In genomic region chrX:25941559-25942250, GRCh38 we compare ENCODE assay signal across 17 cellular contexts.
"Had no signal": no experiment of that assay in that cellular context is flagged by ENCODE, and none has a peak within 500 bp of the region (broad histone marks: within the 10 kb centered on the region; RNA-seq: fewer than 3 reads in every experiment).

No MANE protein-coding gene starts in this region.

- ATAC-seq: left lung; natural killer cell treated with Interleukin-12 subunit alpha and Interleukin-12 subunit beta and Interleukin-15 and Interleukin-18, amount 100 ng/mL, for 72 hours; right lobe of liver had no signal

- H3K36me3 ChIP-seq: left lung, right lobe of liver had no signal

- H3K27me3 ChIP-seq: left lung, right lobe of liver had no signal

- DNase-seq: activated B cell treated with CpG ODN at 0.5 μM for 24 hours; activated CD4-positive, alpha-beta T cell treated with anti-CD3 and anti-CD28 coated beads, Interleukin-2, amount 10 ng/mL, durations not matched to agents 24 days and 14 days; activated CD8-positive, alpha-beta memory T cell treated with anti-CD3 and anti-CD28 coated beads for 24 hours; activated T-cell treated with anti-CD3 and anti-CD28 coated beads for 4 hours; left lung; nucleus accumbens; right lobe of liver; stimulated activated CD4-positive, alpha-beta T cell treated with anti-CD3 and anti-CD28 coated beads, Interleukin-1b, Interleukin-23, amount 100 ng/mL, for 48 hours; stimulated activated naive CD4-positive, alpha-beta T cell; substantia nigra; trophoblast cell had no signal

- H3K4me1 ChIP-seq: left lung, right lobe of liver had no signal

- H3K9me3 Mint-ChIP-seq: activated CD4-positive, alpha-beta T cell treated with anti-CD3 and anti-CD28 coated beads, Interleukin-2, amount 10 ng/mL, durations not matched to agents 24 days and 14 days had no signal

- H3K4me1 Mint-ChIP-seq: activated B cell treated with CpG ODN at 0.5 μM for 24 hours; activated CD4-positive, alpha-beta T cell treated with anti-CD3 and anti-CD28 coated beads, Interleukin-2, amount 10 ng/mL, durations not matched to agents 24 days and 14 days; activated naive CD4-positive, alpha-beta T cell treated with anti-CD3 and anti-CD28 coated beads, Interleukin-2, amount 50 U/mL, for 24 hours; brain; memory B cell had no signal

- H3K36me3 Mint-ChIP-seq: activated naive CD4-positive, alpha-beta T cell treated with anti-CD3 and anti-CD28 coated beads, Interleukin-2, amount 50 U/mL, for 24 hours; brain; memory B cell; natural killer cell treated with Interleukin-12 subunit alpha and Interleukin-12 subunit beta and Interleukin-15 and Interleukin-18, amount 100 ng/mL, for 72 hours had no signal

- H3K27ac Mint-ChIP-seq: activated B cell treated with CpG ODN at 0.5 μM for 24 hours; activated CD4-positive, alpha-beta T cell treated with anti-CD3 and anti-CD28 coated beads, Interleukin-2, amount 10 ng/mL, durations not matched to agents 24 days and 14 days; activated naive CD4-positive, alpha-beta T cell treated with anti-CD3 and anti-CD28 coated beads, Interleukin-2, amount 50 U/mL, for 24 hours; activated T-helper 2 cell treated with anti-CD3 and anti-CD28 coated beads, Interferon-gamma antibody, Interleukin-2, Interleukin-4, amounts not matched to agents 10 μg/mL and 5 μg/mL and 100 μg/mL, durations not matched to agents 14 hours and 24 hours and 36 hours; brain; natural killer cell treated with Interleukin-12 subunit alpha and Interleukin-12 subunit beta and Interleukin-15 and Interleukin-18, amount 100 ng/mL, for 72 hours; T-helper 1 cell treated with Interleukin-12 subunit alpha and Interleukin-12 subunit beta and Interleukin-4 antibody, amounts not matched to agents 30 μg/mL and 1 μg/mL, for 36 hours had no signal

- H3K4me3 ChIP-seq: left lung, right lobe of liver had no signal

- H3K4me3 Mint-ChIP-seq: activated B cell treated with CpG ODN at 0.5 μM for 24 hours; activated CD4-positive, alpha-beta T cell treated with anti-CD3 and anti-CD28 coated beads, Interleukin-2, amount 10 ng/mL, durations not matched to agents 24 days and 14 days; activated naive CD4-positive, alpha-beta T cell treated with anti-CD3 and anti-CD28 coated beads, Interleukin-2, amount 50 U/mL, for 24 hours; brain; memory B cell; natural killer cell treated with Interleukin-12 subunit alpha and Interleukin-12 subunit beta and Interleukin-15 and Interleukin-18, amount 100 ng/mL, for 72 hours; T-helper 1 cell treated with Interleukin-12 subunit alpha and Interleukin-12 subunit beta and Interleukin-4 antibody, amounts not matched to agents 30 μg/mL and 1 μg/mL, for 36 hours had no signal

- H3K27me3 Mint-ChIP-seq: activated B cell treated with CpG ODN at 0.5 μM for 24 hours; activated CD4-positive, alpha-beta T cell treated with anti-CD3 and anti-CD28 coated beads, Interleukin-2, amount 10 ng/mL, durations not matched to agents 24 days and 14 days; activated naive CD4-positive, alpha-beta T cell treated with anti-CD3 and anti-CD28 coated beads, Interleukin-2, amount 50 U/mL, for 24 hours; brain; memory B cell; natural killer cell treated with Interleukin-12 subunit alpha and Interleukin-12 subunit beta and Interleukin-15 and Interleukin-18, amount 100 ng/mL, for 72 hours had no signal

- H3K27ac ChIP-seq: left lung, right lobe of liver had no signal

- H3K9me3 ChIP-seq: left lung had no signal
